21 cellular contexts compared by ENCODE assay signal in the genomic region with DNA sequence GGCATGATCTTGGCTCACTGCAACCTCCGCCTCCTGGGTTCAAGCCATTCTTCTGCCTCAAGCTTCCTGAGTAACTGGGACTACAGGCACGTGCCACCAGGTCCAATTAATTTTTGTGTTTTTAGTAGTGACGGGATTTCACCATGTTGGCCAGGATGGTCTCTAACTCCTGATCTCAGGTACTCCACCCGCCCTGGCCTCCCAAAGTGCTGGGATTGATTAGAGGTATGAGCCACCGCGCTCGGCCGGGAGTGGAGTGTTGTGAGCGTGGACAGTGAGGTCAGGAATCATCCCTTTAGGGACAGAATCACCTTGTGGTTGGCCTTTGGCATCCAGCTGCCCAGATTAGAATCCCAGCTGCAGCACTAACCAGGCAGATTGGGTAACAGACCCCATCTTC.
"Had no signal": no experiment of that assay in that cellular context is flagged by ENCODE, and none has a peak within 500 bp of the region (broad histone marks: within the 10 kb centered on the region; RNA-seq: fewer than 3 reads in every experiment).

No MANE protein-coding gene starts in this region.

- H3K4me3 ChIP-seq: colonic mucosa, lung, pancreas, stomach had no signal

- H3K9me3 ChIP-seq: colonic mucosa, pancreas, stomach had no signal

- H3K27ac Mint-ChIP-seq: T-helper 1 cell treated with Interleukin-12 subunit alpha and Interleukin-12 subunit beta and Interleukin-4 antibody, amounts not matched to agents 30 μg/mL and 1 μg/mL, for 36 hours; type B pancreatic cell had no signal

- DNase-seq: activated CD4-positive, alpha-beta T cell treated with anti-CD3 and anti-CD28 coated beads for 1 hour; activated CD8-positive, alpha-beta memory T cell treated with anti-CD3 and anti-CD28 coated beads for 24 hours; activated CD8-positive, alpha-beta memory T cell treated with anti-CD3 and anti-CD28 coated beads, Interleukin-2, amount 50 U/mL, for 48 hours; activated effector memory CD4-positive, alpha-beta T cell treated with Interleukin-2 at 50 U/mL for 16 hours; activated T-cell treated with anti-CD3 and anti-CD28 coated beads, Interleukin-2, amount 50 U/mL, for 48 hours; caudate nucleus; colonic mucosa; erythroblast; foreskin melanocyte; glutamatergic neuron; hypothalamus; islet precursor cell; left colon; pancreas; stimulated activated CD4-positive, alpha-beta T cell treated with anti-CD3 and anti-CD28 coated beads, Interleukin-12 subunit alpha, Interleukin-12 subunit beta, amount 100 ng/mL, for 4 hours; stimulated activated CD4-positive, alpha-beta T cell treated with anti-CD3 and anti-CD28 coated beads, Interleukin-2, amount 100 ng/mL, for 24 hours; stomach had no signal

- H3K4me3 Mint-ChIP-seq: activated naive CD4-positive, alpha-beta T cell treated with anti-CD3 and anti-CD28 coated beads, Interleukin-2, amount 50 U/mL, for 24 hours; T-helper 1 cell treated with Interleukin-12 subunit alpha and Interleukin-12 subunit beta and Interleukin-4 antibody, amounts not matched to agents 30 μg/mL and 1 μg/mL, for 36 hours; type B pancreatic cell had no signal

- H3K36me3 Mint-ChIP-seq: activated naive CD4-positive, alpha-beta T cell treated with anti-CD3 and anti-CD28 coated beads, Interleukin-2, amount 50 U/mL, for 24 hours; type B pancreatic cell had no signal

- H3K9me3 Mint-ChIP-seq: activated naive CD4-positive, alpha-beta T cell treated with anti-CD3 and anti-CD28 coated beads, Interleukin-2, amount 50 U/mL, for 24 hours; T-helper 1 cell treated with Interleukin-12 subunit alpha and Interleukin-12 subunit beta and Interleukin-4 antibody, amounts not matched to agents 30 μg/mL and 1 μg/mL, for 36 hours; type B pancreatic cell had no signal

- H3K36me3 ChIP-seq: colonic mucosa, pancreas had no signal

- H3K27me3 Mint-ChIP-seq: activated naive CD4-positive, alpha-beta T cell treated with anti-CD3 and anti-CD28 coated beads, Interleukin-2, amount 50 U/mL, for 24 hours; type B pancreatic cell had no signal

- H3K4me1 ChIP-seq: colonic mucosa had no signal

- FAIRE-seq: pancreas had no signal

- H3K27ac ChIP-seq: colonic mucosa, pancreas had no signal

- H3K27me3 ChIP-seq: colonic mucosa, pancreas, stomach had no signal
